1 cellular context compared by ENCODE assay signal in genomic region chr2:66772618-66773017, GRCh38.
TF ChIP-seq lines count a peak whose summit lies in the region.

No MANE protein-coding gene starts in this region.

TF ChIP-seq in GM23338, 12 proteins besides CTCF, POLR2A, EP300 and RAD21:
- TF ChIP-seq ETS1 (IDR thresholded peaks at IDR 0.05), result no peak
- no peak for TF ChIP-seq NANOG (IDR thresholded peaks at IDR 0.05; ENCODE audit: borderline replicate concordance)
- TF ChIP-seq EZH2phosphoT487 (IDR thresholded peaks at IDR 0.05; ENCODE audit: unreplicated experiment), result no peak
- TF ChIP-seq REST (IDR thresholded peaks at IDR 0.05; ENCODE audit: unreplicated experiment), result no peak
- TF ChIP-seq CREB1 (CRISPR knock-in tag; IDR thresholded peaks at IDR 0.05; ENCODE audit: low read depth), result no peak
